Comparison of ENCODE assay signal across 8 cellular contexts in genomic region chr15:85707519-85708338, GRCh38.
DNase-seq lines count a peak whose midpoint lies in the region; ATAC-seq and TF ChIP-seq lines count a peak whose summit lies in the region.

No MANE protein-coding gene starts in this region.

- H3K4me1 ChIP-seq in SJSA1 (replicated peaks) (peaks cover 16% of the 10 kb centered on the region), parathyroid adenoma (no peaks in the 10 kb centered on the region)

- no peak overlapping the region for H2AFZ ChIP-seq in parathyroid adenoma

- H3K27ac Mint-ChIP-seq in Calu3 (ENCODE audit: unreplicated experiment), result peak overlapping the region; percentile 66

- DNase-seq in Calu3 (no peak), SJSA1 (ENCODE audit: low read depth in 1 of 2, low spot score in 2 of 2) (peak in 1 of 2 experiments; percentile 37), fibroblast of mammary gland (ENCODE audit: low read depth) (peak; percentile 44), superior temporal gyrus (ENCODE audit: extremely low spot score) (no peak), HEK293T (ENCODE audit: extremely low spot score) (no peak), GOT3 (lab: John Stamatoyannopoulos, UW) (no peak)

- POLR2A ChIA-PET in HEK293T (lab: Yijun Ruan, JAX), result no interaction called here

- TF ChIP-seq CTCF in Calu3 (IDR thresholded peaks at IDR 0.05; ENCODE audit: unreplicated experiment) (no peak), fibroblast of mammary gland (conservative IDR thresholded peaks at IDR 0.05; ENCODE audit: control insufficient read depth, insufficient read depth, low read depth, low read length) (no peak), parathyroid adenoma (IDR thresholded peaks at IDR 0.05) (no peak)

- no peaks in the 10 kb centered on the region for H3K79me2 ChIP-seq in parathyroid adenoma

- H3K4me1 Mint-ChIP-seq in Calu3 (ENCODE audit: low read depth, unreplicated experiment), result peaks cover 27% of the 10 kb centered on the region

- intact Hi-C loops in Calu3 (cut with micrococcal nuclease; ENCODE audit: unreplicated experiment), result loop anchor here (10.0 kb wide), 2 partner anchors 223 to 413 kb away; no protein-coding TSS in a partner anchor

- no TSS peak for BruUV-seq in Calu3 (replicated peaks; lab: Mats Ljungman, UMichigan)

- H3K4me2 ChIP-seq in parathyroid adenoma (ENCODE audit: low read length), result peak overlapping the region; percentile 22

- peak overlapping the region; percentile 32 for H3K27ac ChIP-seq in SJSA1
- peak overlapping the region; percentile 72 for H3K27ac ChIP-seq in parathyroid adenoma

- H3K9me3 Mint-ChIP-seq in Calu3 (ENCODE audit: low read depth, unreplicated experiment), result no peaks in the 10 kb centered on the region

- H3K36me3 ChIP-seq in SJSA1 (peaks cover 25% of the 10 kb centered on the region), parathyroid adenoma (ENCODE audit: control insufficient read depth, insufficient read depth, low read length) (no peaks in the 10 kb centered on the region)

- CTCF ChIA-PET in Calu3 (lab: Charles Lee), result interaction anchor here (0.6 to 0.7 kb wide), 2 partner anchors 55 to 115 kb away, joined by 3 read pairs; no protein-coding TSS in a partner anchor
- CTCF ChIA-PET in HEK293T (lab: Yijun Ruan, JAX), result no interaction called here

- no peaks in the 10 kb centered on the region for H3K27me3 Mint-ChIP-seq in Calu3 (ENCODE audit: unreplicated experiment)

- H3K4me3 ChIP-seq in SJSA1 (no peak overlapping the region), fibroblast of mammary gland (ENCODE audit: control insufficient read depth, low read depth, low read length) (no peak overlapping the region), parathyroid adenoma (ENCODE audit: low read depth, low read length) (peak overlapping the region; percentile 11)

- H3K9me3 ChIP-seq in SJSA1 (replicated peaks) (no peaks in the 10 kb centered on the region), parathyroid adenoma (ENCODE audit: control insufficient read depth, low read length) (no peaks in the 10 kb centered on the region)

- peak; percentile 21 for ATAC-seq in GM21723 (IDR thresholded peaks at IDR 0.05; ENCODE audit: unreplicated experiment)

- no peak overlapping the region for H3K9ac ChIP-seq in parathyroid adenoma

- H3K27me3 ChIP-seq in SJSA1 (replicated peaks) (no peaks in the 10 kb centered on the region), parathyroid adenoma (ENCODE audit: control insufficient read depth, insufficient read depth, low read length) (no peaks in the 10 kb centered on the region)

- peaks cover 36% of the 10 kb centered on the region for H3K36me3 Mint-ChIP-seq in Calu3 (ENCODE audit: insufficient read depth, unreplicated experiment)

- H3K4me3 Mint-ChIP-seq in Calu3 (ENCODE audit: low read depth, unreplicated experiment), result peak overlapping the region; percentile 27

TF ChIP-seq in HEK293T, 16 proteins besides CTCF, POLR2A, EP300 and RAD21:
- TF ChIP-seq SP1 (IDR thresholded peaks at IDR 0.05) (no peak), HDGF (IDR thresholded peaks at IDR 0.05; ENCODE audit: borderline replicate concordance) (no peak), FOXM1 (IDR thresholded peaks at IDR 0.05; ENCODE audit: borderline replicate concordance) (no peak), PKNOX1 (IDR thresholded peaks at IDR 0.05) (no peak), ELF4 (IDR thresholded peaks at IDR 0.05) (no peak), L3MBTL2 (conservative IDR thresholded peaks at IDR 0.05) (no peak), BHLHE40 (IDR thresholded peaks at IDR 0.05; ENCODE audit: borderline replicate concordance) (no peak), FOXA1 (IDR thresholded peaks at IDR 0.05) (no peak), TARDBP (IDR thresholded peaks at IDR 0.05) (no peak), LEF1 (IDR thresholded peaks at IDR 0.05; ENCODE audit: borderline replicate concordance) (no peak), CTBP1 (IDR thresholded peaks at IDR 0.05; ENCODE audit: borderline replicate concordance) (no peak)
